ENCODE assay signal across 19 cellular contexts in the genomic region with DNA sequence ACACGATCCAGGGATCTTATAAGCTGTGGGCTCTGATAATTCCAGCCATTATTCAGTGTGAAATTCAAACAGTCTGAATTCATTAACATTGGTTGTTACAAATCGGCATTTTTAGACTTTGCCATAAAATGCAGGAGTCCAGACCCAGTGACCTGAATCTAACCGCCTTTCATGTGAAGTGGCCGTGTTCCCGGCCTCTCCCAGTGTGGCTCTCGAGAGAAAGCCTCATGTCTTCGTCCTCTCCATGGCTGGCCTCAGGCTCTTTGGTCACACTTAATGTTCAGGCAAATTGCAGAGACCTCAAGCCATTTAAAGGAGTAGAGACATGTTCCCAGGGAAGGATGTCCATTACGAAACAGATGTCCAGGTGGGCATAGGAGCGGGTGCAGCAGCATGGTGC.
"Had no signal": no experiment of that assay in that cellular context is flagged by ENCODE, and none has a peak within 500 bp of the region (broad histone marks: within the 10 kb centered on the region; RNA-seq: fewer than 3 reads in every experiment).

No MANE protein-coding gene starts in this region.

- H3K27ac ChIP-seq: adrenal gland, ascending aorta, gastroesophageal sphincter, heart left ventricle, prostate gland, tibial artery, uterus had no signal

- H3K9me3 Mint-ChIP-seq: activated CD4-positive, alpha-beta memory T cell treated with anti-CD3 and anti-CD28 coated beads, Interleukin-2, amount 10 ng/mL, durations not matched to agents 7 days and 5 days; activated CD4-positive, alpha-beta T cell treated with anti-CD3 and anti-CD28 coated beads, Interleukin-2, amount 10 ng/mL, durations not matched to agents 24 days and 14 days; activated T-helper 1 cell treated with anti-CD3 and anti-CD28 coated beads, Interleukin-12 subunit alpha, Interleukin-12 subunit beta, Interleukin-2, Interleukin-4 antibody, amounts not matched to agents 30 ng/mL and 10 ng/mL and 1 ng/mL, durations not matched to agents 14 hours and 24 hours and 36 hours had no signal

- H3K36me3 ChIP-seq: adrenal gland, prostate gland, uterus had no signal

- H3K36me3 Mint-ChIP-seq: activated naive CD8-positive, alpha-beta T cell had no signal

- H3K27me3 Mint-ChIP-seq: activated CD4-positive, alpha-beta T cell treated with anti-CD3 and anti-CD28 coated beads, Interleukin-2, amount 10 ng/mL, durations not matched to agents 24 days and 14 days; activated naive CD8-positive, alpha-beta T cell had no signal

- ATAC-seq: activated CD4-positive, CD25-positive, alpha-beta regulatory T cell treated with anti-CD3 and anti-CD28 coated beads, Interleukin-2, amount 50 U/mL, for 24 hours; gastroesophageal sphincter; heart left ventricle; mucosa of descending colon; stimulated activated naive CD8-positive, alpha-beta T cell treated with anti-CD3 and anti-CD28 coated beads, Interleukin-15, Interleukin-2, amounts not matched to agents 100 U/mL and 50 U/mL, for 24 hours had no signal

- H3K9me3 ChIP-seq: adrenal gland, ascending aorta, gastroesophageal sphincter, heart left ventricle, mucosa of descending colon, prostate gland, spleen, tibial artery, uterus had no signal

- H3K4me3 Mint-ChIP-seq: activated CD4-positive, alpha-beta memory T cell treated with anti-CD3 and anti-CD28 coated beads, Interleukin-2, amount 10 ng/mL, durations not matched to agents 7 days and 5 days; activated CD4-positive, alpha-beta T cell treated with anti-CD3 and anti-CD28 coated beads, Interleukin-2, amount 10 ng/mL, durations not matched to agents 24 days and 14 days; activated naive CD8-positive, alpha-beta T cell; activated T-helper 1 cell treated with anti-CD3 and anti-CD28 coated beads, Interleukin-12 subunit alpha, Interleukin-12 subunit beta, Interleukin-2, Interleukin-4 antibody, amounts not matched to agents 30 ng/mL and 10 ng/mL and 1 ng/mL, durations not matched to agents 14 hours and 24 hours and 36 hours had no signal

- H3K4me1 ChIP-seq: prostate gland had no signal

- H3K27ac Mint-ChIP-seq: activated CD4-positive, alpha-beta memory T cell treated with anti-CD3 and anti-CD28 coated beads, Interleukin-2, amount 10 ng/mL, durations not matched to agents 7 days and 5 days; activated CD4-positive, alpha-beta T cell treated with anti-CD3 and anti-CD28 coated beads, Interleukin-2, amount 10 ng/mL, durations not matched to agents 24 days and 14 days; activated naive CD8-positive, alpha-beta T cell; activated T-helper 1 cell treated with anti-CD3 and anti-CD28 coated beads, Interleukin-12 subunit alpha, Interleukin-12 subunit beta, Interleukin-2, Interleukin-4 antibody, amounts not matched to agents 30 ng/mL and 10 ng/mL and 1 ng/mL, durations not matched to agents 14 hours and 24 hours and 36 hours had no signal

- H3K4me3 ChIP-seq: adrenal gland, ascending aorta, gastroesophageal sphincter, heart left ventricle, mucosa of descending colon, prostate gland, spleen, tibial artery, uterus had no signal

- H3K27me3 ChIP-seq: adrenal gland, ascending aorta, gastroesophageal sphincter, heart left ventricle, spleen, tibial artery, uterus had no signal

- H3K4me1 Mint-ChIP-seq: activated CD4-positive, alpha-beta T cell treated with anti-CD3 and anti-CD28 coated beads, Interleukin-2, amount 10 ng/mL, durations not matched to agents 24 days and 14 days had no signal

- DNase-seq: activated CD4-positive, alpha-beta memory T cell treated with anti-CD3 and anti-CD28 coated beads, Interleukin-2, amount 10 ng/mL, durations not matched to agents 7 days and 5 days; activated CD4-positive, alpha-beta T cell treated with anti-CD3 and anti-CD28 coated beads, Interleukin-2, amount 10 ng/mL, durations not matched to agents 24 days and 14 days; activated naive CD4-positive, alpha-beta T cell; heart left ventricle; mesendoderm; mucosa of descending colon; spleen; stimulated activated CD4-positive, alpha-beta T cell treated with anti-CD3 and anti-CD28 coated beads, Interleukin-4, amount 100 ng/mL, for 1 hour; stimulated activated naive CD8-positive, alpha-beta T cell treated with anti-CD3 and anti-CD28 coated beads, Interleukin-15, Interleukin-2, amounts not matched to agents 100 U/mL and 50 U/mL, for 24 hours; substantia nigra; uterus had no signal
